Comparison of ENCODE assay signal across 19 cellular contexts in genomic region chr11:134522782-134523570, GRCh38.
DNase-seq lines count a peak whose midpoint lies in the region; ATAC-seq and TF ChIP-seq lines count a peak whose summit lies in the region.
"Had no signal": no experiment of that assay in that cellular context is flagged by ENCODE, and none has a peak within 500 bp of the region (broad histone marks: within the 10 kb centered on the region; RNA-seq: fewer than 3 reads in every experiment).

No MANE protein-coding gene starts in this region.

- H3K27ac ChIP-seq in BLaER1 treated with 17β-estradiol and CSF1 and Interleukin-3, amounts not matched to agents 10 nM and 100 nM = no peak overlapping the region
- no peak overlapping the region for H3K27ac ChIP-seq in left lung
- H3K27ac ChIP-seq: A549, GM23248 had no signal

- DNase-seq in SK-MEL-5 (ENCODE audit: low read depth, low spot score) = peak; percentile 8
- peak; percentile 11 to 51 for DNase-seq in left lung
- peak; percentile 76 for DNase-seq in posterior vena cava (ENCODE audit: low spot score)
- DNase-seq in SHP77 (lab: John Stamatoyannopoulos, UW) = no peak
- DNase-seq in NCI-H1694 (lab: John Stamatoyannopoulos, UW) = no peak
- DNase-seq in GF-D8 (lab: John Stamatoyannopoulos, UW) = no peak
- DNase-seq: CD8-positive, alpha-beta T cell; GM23248; KBM-7; NCI-H1105 treated with DMSO at 0.1 percent for 48 hours; NCI-H1694 treated with DMSO at 0.1 percent for 48 hours; NCI-H2107; NCI-H510A treated with DMSO at 0.1 percent for 48 hours; NCI-H774; Right ventricle myocardium superior; SK-N-SH had no signal

- in situ Hi-C loops in SK-MEL-5 (cut with HindIII; ENCODE audit: low pct_unique_long_range_greater_than_20kb, low sequenced_read_pairs) = no loop called here

- intact Hi-C loops in left lung (cut with DNase I) = no loop called here
- intact Hi-C loops in posterior vena cava (cut with DNase I) = no loop called here

- no peaks in the 10 kb centered on the region for H3K9me3 ChIP-seq in BLaER1 treated with 17β-estradiol and CSF1 and Interleukin-3, amounts not matched to agents 10 nM and 100 nM (replicated peaks in 1 of 11)
- H3K9me3 ChIP-seq in left lung = no peaks in the 10 kb centered on the region
- H3K9me3 ChIP-seq: A549, SK-N-SH had no signal

- peaks cover 0 to 37% (median 0%) of the 10 kb centered on the region in 11 experiments; a peak in 3 of 22 replicates for H4K20me1 ChIP-seq in BLaER1 treated with 17β-estradiol and CSF1 and Interleukin-3, amounts not matched to agents 10 nM and 100 nM

- no peak overlapping the region for H3K4me3 ChIP-seq in BLaER1 treated with 17β-estradiol and CSF1 and Interleukin-3, amounts not matched to agents 10 nM and 100 nM
- H3K4me3 ChIP-seq in left lung = no peak overlapping the region
- H3K4me3 ChIP-seq: A549, GM23248 had no signal

- peaks cover 13 to 57% (median 48%) of the 10 kb centered on the region in 10 experiments; a peak in 19 of 20 replicates for H3K4me1 ChIP-seq in BLaER1 treated with 17β-estradiol and CSF1 and Interleukin-3, amounts not matched to agents 10 nM and 100 nM
- no peaks in the 10 kb centered on the region for H3K4me1 ChIP-seq in left lung
- H3K4me1 ChIP-seq: A549 had no signal

- H3K4me2 ChIP-seq in BLaER1 treated with 17β-estradiol and CSF1 and Interleukin-3, amounts not matched to agents 10 nM and 100 nM = peak overlapping the region in 9 of 11 experiments; percentile 9 to 83 (median 76); a peak in 16 of 22 replicates
- H3K4me2 ChIP-seq: A549, SK-N-SH had no signal

- H3K27me3 ChIP-seq in BLaER1 treated with 17β-estradiol and CSF1 and Interleukin-3, amounts not matched to agents 10 nM and 100 nM = peaks cover 0 to 3% (median 0%) of the 10 kb centered on the region in 11 experiments; a peak in 1 of 22 replicates
- H3K27me3 ChIP-seq in left lung = peaks cover 0 to 7% of the 10 kb centered on the region in 2 donors

- no peaks in the 10 kb centered on the region for H3K36me3 ChIP-seq in BLaER1 treated with 17β-estradiol and CSF1 and Interleukin-3, amounts not matched to agents 10 nM and 100 nM
- H3K36me3 ChIP-seq in left lung = no peaks in the 10 kb centered on the region

- TF ChIP-seq CTCF in left lung (IDR thresholded peaks at IDR 0.05) = no peak

- no peak overlapping the region for H3K9ac ChIP-seq in BLaER1 treated with 17β-estradiol and CSF1 and Interleukin-3, amounts not matched to agents 10 nM and 100 nM
- H3K9ac ChIP-seq: GM23248, SK-N-SH had no signal

- ATAC-seq in left lung = no peak
- ATAC-seq in HG02571 (IDR thresholded peaks at IDR 0.05; ENCODE audit: unreplicated experiment) = no peak
- ATAC-seq: A549; CD8-positive, alpha-beta T cell had no signal

Comparison
In these comparisons a context has a peak if more than half of its experiments do, and no peak if none do; other contexts are left out.
1. DNase-seq: peak in SK-MEL-5 (single experiment), left lung (2 of 2) and posterior vena cava (single experiment); none in SHP77 (0 of 2), NCI-H1694 (single experiment) and GF-D8 (single experiment).